ENCODE assay signal across 1 cellular context in the genomic region with DNA sequence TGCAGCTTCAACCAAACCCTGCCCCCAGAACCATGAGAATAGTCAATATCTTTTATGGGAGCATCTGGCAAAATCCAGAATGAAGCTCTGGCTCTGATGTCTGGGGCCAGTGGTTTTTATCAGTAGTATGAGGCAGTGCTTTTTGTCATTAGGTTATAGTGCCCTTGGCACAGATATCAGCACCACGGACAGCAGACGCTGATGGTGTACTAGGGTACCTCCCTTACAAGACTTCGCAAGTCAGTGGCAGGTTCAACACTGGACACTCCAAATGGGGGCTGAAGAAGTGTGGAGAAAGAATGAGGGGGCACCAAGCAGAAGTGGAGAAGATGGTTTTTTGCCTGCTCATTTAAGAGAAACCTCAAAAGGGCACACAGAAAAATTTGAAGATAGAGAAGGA.
A peak's percentile ranks its signal among the peaks of the same experiment; 100 is the strongest.
TF ChIP-seq lines count a peak whose summit lies in the region.

No MANE protein-coding gene starts in this region.

TF ChIP-seq in HepG2, 621 proteins besides CTCF, POLR2A, EP300 and RAD21 (continued from another document):
- TF ChIP-seq, protein P1, sequence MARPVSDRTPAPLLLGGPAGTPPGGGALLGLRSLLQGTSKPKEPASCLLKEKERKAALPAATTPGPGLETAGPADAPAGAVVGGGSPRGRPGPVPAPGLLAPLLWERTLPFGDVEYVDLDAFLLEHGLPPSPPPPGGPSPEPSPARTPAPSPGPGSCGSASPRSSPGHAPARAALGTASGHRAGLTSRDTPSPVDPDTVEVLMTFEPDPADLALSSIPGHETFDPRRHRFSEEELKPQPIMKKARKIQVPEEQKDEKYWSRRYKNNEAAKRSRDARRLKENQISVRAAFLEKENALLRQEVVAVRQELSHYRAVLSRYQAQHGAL (CRISPR knock-in tag; IDR thresholded peaks at IDR 0.05; ENCODE audit: not compliant biosample characterization) = no peak
- no peak for TF ChIP-seq ZNF724P (CRISPR knock-in tag; IDR thresholded peaks at IDR 0.05; ENCODE audit: borderline replicate concordance)
- TF ChIP-seq NAIF1 (CRISPR knock-in tag; IDR thresholded peaks at IDR 0.05; ENCODE audit: borderline replicate concordance) = no peak
- TF ChIP-seq, protein P2, sequence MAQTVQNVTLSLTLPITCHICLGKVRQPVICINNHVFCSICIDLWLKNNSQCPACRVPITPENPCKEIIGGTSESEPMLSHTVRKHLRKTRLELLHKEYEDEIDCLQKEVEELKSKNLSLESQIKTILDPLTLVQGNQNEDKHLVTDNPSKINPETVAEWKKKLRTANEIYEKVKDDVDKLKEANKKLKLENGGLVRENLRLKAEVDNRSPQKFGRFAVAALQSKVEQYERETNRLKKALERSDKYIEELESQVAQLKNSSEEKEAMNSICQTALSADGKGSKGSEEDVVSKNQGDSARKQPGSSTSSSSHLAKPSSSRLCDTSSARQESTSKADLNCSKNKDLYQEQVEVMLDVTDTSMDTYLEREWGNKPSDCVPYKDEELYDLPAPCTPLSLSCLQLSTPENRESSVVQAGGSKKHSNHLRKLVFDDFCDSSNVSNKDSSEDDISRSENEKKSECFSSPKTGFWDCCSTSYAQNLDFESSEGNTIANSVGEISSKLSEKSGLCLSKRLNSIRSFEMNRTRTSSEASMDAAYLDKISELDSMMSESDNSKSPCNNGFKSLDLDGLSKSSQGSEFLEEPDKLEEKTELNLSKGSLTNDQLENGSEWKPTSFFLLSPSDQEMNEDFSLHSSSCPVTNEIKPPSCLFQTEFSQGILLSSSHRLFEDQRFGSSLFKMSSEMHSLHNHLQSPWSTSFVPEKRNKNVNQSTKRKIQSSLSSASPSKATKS (CRISPR knock-in tag; IDR thresholded peaks at IDR 0.05) = no peak
- TF ChIP-seq ZNF569 (CRISPR knock-in tag; IDR thresholded peaks at IDR 0.05; ENCODE audit: borderline replicate concordance) = no peak
- 0 out of 2 replicates have a peak, but pooled peaks have one; percentile 9 for TF ChIP-seq ZNF644 (CRISPR knock-in tag; IDR thresholded peaks at IDR 0.05; ENCODE audit: low read depth)
- TF ChIP-seq, protein P3, sequence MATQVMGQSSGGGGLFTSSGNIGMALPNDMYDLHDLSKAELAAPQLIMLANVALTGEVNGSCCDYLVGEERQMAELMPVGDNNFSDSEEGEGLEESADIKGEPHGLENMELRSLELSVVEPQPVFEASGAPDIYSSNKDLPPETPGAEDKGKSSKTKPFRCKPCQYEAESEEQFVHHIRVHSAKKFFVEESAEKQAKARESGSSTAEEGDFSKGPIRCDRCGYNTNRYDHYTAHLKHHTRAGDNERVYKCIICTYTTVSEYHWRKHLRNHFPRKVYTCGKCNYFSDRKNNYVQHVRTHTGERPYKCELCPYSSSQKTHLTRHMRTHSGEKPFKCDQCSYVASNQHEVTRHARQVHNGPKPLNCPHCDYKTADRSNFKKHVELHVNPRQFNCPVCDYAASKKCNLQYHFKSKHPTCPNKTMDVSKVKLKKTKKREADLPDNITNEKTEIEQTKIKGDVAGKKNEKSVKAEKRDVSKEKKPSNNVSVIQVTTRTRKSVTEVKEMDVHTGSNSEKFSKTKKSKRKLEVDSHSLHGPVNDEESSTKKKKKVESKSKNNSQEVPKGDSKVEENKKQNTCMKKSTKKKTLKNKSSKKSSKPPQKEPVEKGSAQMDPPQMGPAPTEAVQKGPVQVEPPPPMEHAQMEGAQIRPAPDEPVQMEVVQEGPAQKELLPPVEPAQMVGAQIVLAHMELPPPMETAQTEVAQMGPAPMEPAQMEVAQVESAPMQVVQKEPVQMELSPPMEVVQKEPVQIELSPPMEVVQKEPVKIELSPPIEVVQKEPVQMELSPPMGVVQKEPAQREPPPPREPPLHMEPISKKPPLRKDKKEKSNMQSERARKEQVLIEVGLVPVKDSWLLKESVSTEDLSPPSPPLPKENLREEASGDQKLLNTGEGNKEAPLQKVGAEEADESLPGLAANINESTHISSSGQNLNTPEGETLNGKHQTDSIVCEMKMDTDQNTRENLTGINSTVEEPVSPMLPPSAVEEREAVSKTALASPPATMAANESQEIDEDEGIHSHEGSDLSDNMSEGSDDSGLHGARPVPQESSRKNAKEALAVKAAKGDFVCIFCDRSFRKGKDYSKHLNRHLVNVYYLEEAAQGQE (IDR thresholded peaks at IDR 0.05; ENCODE audit: borderline replicate concordance in 1 of 2, low read depth in 1 of 2, low read length in 2 of 2) = peak; percentile 77 to 96
- no peak for TF ChIP-seq EEA1 (CRISPR knock-in tag; IDR thresholded peaks at IDR 0.05; ENCODE audit: borderline replicate concordance)
- 0 out of 2 replicates have a peak, but pooled peaks have one; percentile 16 for TF ChIP-seq SALL1 (CRISPR knock-in tag; IDR thresholded peaks at IDR 0.05)
- TF ChIP-seq ZNF432 (CRISPR knock-in tag; IDR thresholded peaks at IDR 0.05; ENCODE audit: borderline replicate concordance) = no peak
- TF ChIP-seq CCAR2 (optimal IDR thresholded peaks at IDR 0.05; ENCODE audit: low read depth, low read length) = no peak
- no peak for TF ChIP-seq ATF7-NPFF (CRISPR knock-in tag; IDR thresholded peaks at IDR 0.05; ENCODE audit: low read depth)
- TF ChIP-seq KAT2B (IDR thresholded peaks at IDR 0.05; ENCODE audit: borderline replicate concordance, low read depth, low read length) = no peak
- TF ChIP-seq ZIK1 (CRISPR knock-in tag; IDR thresholded peaks at IDR 0.05; ENCODE audit: borderline replicate concordance, low read depth) = no peak
- no peak for TF ChIP-seq ZNF234 (CRISPR knock-in tag; conservative IDR thresholded peaks at IDR 0.05)
- no peak for TF ChIP-seq NFRKB (IDR thresholded peaks at IDR 0.05)
- peak; percentile 88 for TF ChIP-seq EHMT2 (IDR thresholded peaks at IDR 0.05; ENCODE audit: borderline replicate concordance, low read depth, low read length)
- TF ChIP-seq KDM2A (CRISPR knock-in tag; IDR thresholded peaks at IDR 0.05; ENCODE audit: borderline replicate concordance, low read depth) = no peak
- TF ChIP-seq ZMYM3 (CRISPR knock-in tag; IDR thresholded peaks at IDR 0.05) = no peak
- TF ChIP-seq NR2F2 (IDR thresholded peaks at IDR 0.05; ENCODE audit: borderline replicate concordance, low read depth) = no peak
- TF ChIP-seq ZFP36 (IDR thresholded peaks at IDR 0.05; ENCODE audit: borderline replicate concordance, low read depth, low read length, partially characterized antibody) = no peak
- TF ChIP-seq MIER2 (CRISPR knock-in tag; IDR thresholded peaks at IDR 0.05) = peak; percentile 96
- TF ChIP-seq EZH2 (conservative IDR thresholded peaks at IDR 0.05; ENCODE audit: low read depth, low read length) = no peak
- no peak for TF ChIP-seq ZNF781 (CRISPR knock-in tag; IDR thresholded peaks at IDR 0.05; ENCODE audit: borderline replicate concordance, not compliant biosample characterization)
- TF ChIP-seq ZNF713 (CRISPR knock-in tag; IDR thresholded peaks at IDR 0.05) = no peak
- no peak for TF ChIP-seq ZNF562 (CRISPR knock-in tag; IDR thresholded peaks at IDR 0.05; ENCODE audit: borderline replicate concordance)
- peak; percentile 24; the same call in 1 of the 2 replicates for TF ChIP-seq NKX3-1 (CRISPR knock-in tag; IDR thresholded peaks at IDR 0.05)
